Comparison of ENCODE assay signal across 8 cellular contexts in the genomic region with DNA sequence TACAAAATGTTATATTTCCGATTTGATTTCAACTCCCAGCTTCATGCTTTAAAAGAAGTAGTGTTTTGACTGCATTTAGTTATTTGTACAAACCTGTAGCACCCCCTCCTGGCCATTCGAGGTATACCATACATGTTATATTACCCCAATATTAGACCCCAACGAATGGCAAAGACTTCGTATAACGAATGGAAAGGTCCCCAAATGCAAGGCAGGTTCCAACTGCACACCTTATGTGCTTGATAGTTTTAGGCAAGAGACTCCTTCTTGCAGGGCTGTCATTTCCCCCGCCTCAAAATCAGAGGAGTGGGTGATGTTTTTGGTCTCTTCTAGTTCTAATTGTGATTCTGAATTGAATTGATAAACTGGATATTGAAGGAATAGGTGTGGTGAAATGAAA.
DNase-seq lines count a peak whose midpoint lies in the region; ATAC-seq, FAIRE-seq and TF ChIP-seq lines count a peak whose summit lies in the region.

No MANE protein-coding gene starts in this region.

- DNase-seq in COLO668 (lab: John Stamatoyannopoulos, UW; ENCODE audit: unreplicated experiment) (peak; percentile 34), OCI-LY7 (ENCODE audit: low spot score) (peak; percentile 53), keratinocyte (ENCODE audit: low read depth, low spot score) (no peak), stomach (no peak), islet precursor cell (no peak)
- DNase-seq in activated naive CD4-positive, alpha-beta T cell treated with anti-CD3 and anti-CD28 coated beads, Interleukin-2, amount 50 U/mL, for 16 hours: peak; percentile 57

- no TSS peak for BruUV-seq in OCI-LY7 (replicated peaks; lab: Mats Ljungman, UMichigan)

- ATAC-seq in GM19455 (IDR thresholded peaks at IDR 0.05; ENCODE audit: unreplicated experiment) (peak; percentile 48), GM19463 (IDR thresholded peaks at IDR 0.05; ENCODE audit: unreplicated experiment) (no peak)

- no peak for TF ChIP-seq EP300 in stomach (IDR thresholded peaks at IDR 0.05)

- intact Hi-C loops in OCI-LY7 (cut with micrococcal nuclease; ENCODE audit: unreplicated experiment) (loop anchor here (5.0 kb wide), 1 partner anchor 267 kb away; no protein-coding TSS in a partner anchor), stomach (cut with DNase I; ENCODE audit: low total_unique reads) (no loop called here)

- no peaks in the 10 kb centered on the region for H3K9me3 ChIP-seq in OCI-LY7 (ENCODE audit: low read length)
- H3K9me3 ChIP-seq in keratinocyte (ENCODE audit: control insufficient read depth, low read depth, low read length): no peaks in the 10 kb centered on the region
- no peaks in the 10 kb centered on the region for H3K9me3 ChIP-seq in stomach

- TF ChIP-seq POLR2A in stomach (IDR thresholded peaks at IDR 0.05): no peak

- TF ChIP-seq CTCF in OCI-LY7 (conservative IDR thresholded peaks at IDR 0.05; ENCODE audit: low read length): peak; percentile 88
- peak; percentile 6 to 51 (median 30) for TF ChIP-seq CTCF in keratinocyte (optimal IDR thresholded peaks at IDR 0.05 in 1 of 3, IDR thresholded peaks at IDR 0.05 in 1 of 3, conservative IDR thresholded peaks at IDR 0.05 in 1 of 3; ENCODE audit: extremely low read depth in 1 of 3, insufficient read depth in 2 of 3, low read length in 3 of 3)
- peak in 4 of 7 experiments; percentile 20 to 45 (median 32) for TF ChIP-seq CTCF in stomach (IDR thresholded peaks at IDR 0.05)

- H3K36me3 ChIP-seq in OCI-LY7 (ENCODE audit: insufficient read depth, low read length) (peaks cover 4% of the 10 kb centered on the region; the same call in 1 of the 2 replicates), keratinocyte (ENCODE audit: control insufficient read depth in 2 of 2, extremely low read depth in 1 of 2, insufficient read depth in 2 of 2, low read length in 2 of 2) (no peaks in the 10 kb centered on the region), stomach (no peaks in the 10 kb centered on the region)

- no peak for FAIRE-seq in keratinocyte (lab: Jason Lieb, UNC)

- H3K27me3 ChIP-seq in keratinocyte (ENCODE audit: control insufficient read depth, extremely low read depth, insufficient read depth, low read length) (no peaks in the 10 kb centered on the region), stomach (no peaks in the 10 kb centered on the region)

- WGBS in stomach, 5 donors: 37 to 48% (median 42%) methylated on average over 6 of the region's 6 CpGs

- POLR2A ChIA-PET in OCI-LY7 (lab: Charles Lee): interaction anchor here (0.6 to 1.6 kb wide), 5 partner anchors 10 to 470 kb away, joined by 3 to 6 read pairs (median 3); no protein-coding TSS in a partner anchor

- CTCF ChIA-PET in OCI-LY7 (lab: Charles Lee; ENCODE audit: unreplicated experiment): interaction anchor here (0.6 to 0.9 kb wide), 2 partner anchors 30 to 159 kb away, joined by 3 to 4 read pairs; no protein-coding TSS in a partner anchor

- no peak overlapping the region for H3K9ac ChIP-seq in keratinocyte (ENCODE audit: control insufficient read depth, extremely low read depth, insufficient read depth, low read length)

- peaks cover 2% of the 10 kb centered on the region; the same call in 1 of the 2 replicates for H3K79me2 ChIP-seq in OCI-LY7 (ENCODE audit: insufficient read depth, low read depth, low read length)
- no peaks in the 10 kb centered on the region for H3K79me2 ChIP-seq in keratinocyte (ENCODE audit: control insufficient read depth, insufficient read depth, low read length)

- H3K4me3 ChIP-seq in OCI-LY7 (ENCODE audit: low read depth, low read length, poor library complexity, severe bottlenecking) (no peak overlapping the region), keratinocyte (ENCODE audit: control insufficient read depth in 2 of 3, extremely low read depth in 1 of 3, insufficient read depth in 2 of 3, low read depth in 1 of 3, low read length in 3 of 3) (no peak overlapping the region), stomach (no peak overlapping the region)

- H3K4me2 ChIP-seq in OCI-LY7 (ENCODE audit: low read length): no peak overlapping the region
- H3K4me2 ChIP-seq in keratinocyte (ENCODE audit: control insufficient read depth, extremely low read depth, insufficient read depth, low read depth, low read length): no peak overlapping the region

- H2AFZ ChIP-seq in OCI-LY7 (ENCODE audit: low read length): no peak overlapping the region
- H2AFZ ChIP-seq in keratinocyte (ENCODE audit: control insufficient read depth, low read length): no peak overlapping the region

- H3K27ac ChIP-seq in OCI-LY7 (ENCODE audit: low read depth, low read length, poor library complexity, severe bottlenecking) (no peak overlapping the region), keratinocyte (ENCODE audit: control insufficient read depth, insufficient read depth, low read length) (no peak overlapping the region), stomach (no peak overlapping the region)

- H3K9me1 ChIP-seq in keratinocyte (ENCODE audit: control insufficient read depth, extremely low read depth, insufficient read depth, low read length): no peaks in the 10 kb centered on the region

- no peaks in the 10 kb centered on the region for H3K9me2 ChIP-seq in OCI-LY7 (ENCODE audit: insufficient read depth, low read length)

- dilution Hi-C loops in keratinocyte (cut with MboI; ENCODE audit: extremely low pct_ligation_motif_present, low sequenced_read_pairs): no loop called here

- H3K4me1 ChIP-seq in OCI-LY7 (ENCODE audit: insufficient read depth, low read length, poor library complexity, severe bottlenecking) (peaks cover 7% of the 10 kb centered on the region), keratinocyte (ENCODE audit: control insufficient read depth, extremely low read depth, insufficient read depth, low read length) (no peaks in the 10 kb centered on the region), stomach (peaks cover 0 to 9% (median 0%) of the 10 kb centered on the region in 4 donors)

- peaks cover 5% of the 10 kb centered on the region; the same call in 1 of the 2 replicates for H4K20me1 ChIP-seq in OCI-LY7 (ENCODE audit: insufficient read depth, low read length)
- H4K20me1 ChIP-seq in keratinocyte (ENCODE audit: control insufficient read depth, extremely low read depth, insufficient read depth, low read length): no peaks in the 10 kb centered on the region

Comparison
In these comparisons a context has a peak if more than half of its experiments do, and no peak if none do; other contexts are left out.
1. DNase-seq: peak in COLO668 (single experiment), OCI-LY7 (single experiment) and activated naive CD4-positive, alpha-beta T cell treated with anti-CD3 and anti-CD28 coated beads, Interleukin-2, amount 50 U/mL, for 16 hours (single experiment); none in keratinocyte (single experiment), stomach (single experiment) and islet precursor cell (single experiment).
2. CTCF ChIP-seq: peak in every context shown above with its lines; median percentile 88 in OCI-LY7; 32 in stomach; 30 in keratinocyte.